In genomic region chr2:203042178-203042577, GRCh38 we compare ENCODE assay signal across 24 cellular contexts.
"Had no signal": no experiment of that assay in that cellular context is flagged by ENCODE, and none has a peak within 500 bp of the region (broad histone marks: within the 10 kb centered on the region; RNA-seq: fewer than 3 reads in every experiment).

No MANE protein-coding gene starts in this region.

- H3K27me3 Mint-ChIP-seq: naive thymus-derived CD4-positive, alpha-beta T cell; natural killer cell treated with Interleukin-12 subunit alpha and Interleukin-12 subunit beta and Interleukin-15 and Interleukin-18, amount 100 ng/mL, for 72 hours; progenitor cell of endocrine pancreas; stimulated activated memory B cell treated with anti-CD40 and anti-IgM and Interleukin-4, amounts not matched to agents 10 μg/mL and 1 μg/mL and 100 μg/mL, for 72 hours; stimulated activated naive CD8-positive, alpha-beta T cell treated with anti-CD3 and anti-CD28 coated beads, Interleukin-15, amount 100 ng/mL, for 72 hours had no signal

- H3K36me3 ChIP-seq: ovary had no signal

- H3K4me1 Mint-ChIP-seq: naive thymus-derived CD4-positive, alpha-beta T cell; stimulated activated naive CD8-positive, alpha-beta T cell treated with anti-CD3 and anti-CD28 coated beads, Interleukin-15, amount 100 ng/mL, for 72 hours had no signal

- H3K4me1 ChIP-seq: left lung, lower lobe of right lung had no signal

- H3K9me3 Mint-ChIP-seq: naive thymus-derived CD4-positive, alpha-beta T cell; natural killer cell treated with Interleukin-12 subunit alpha and Interleukin-12 subunit beta and Interleukin-15 and Interleukin-18, amount 100 ng/mL, for 72 hours; stimulated activated memory B cell treated with anti-CD40 and anti-IgM and Interleukin-4, amounts not matched to agents 10 μg/mL and 1 μg/mL and 100 μg/mL, for 72 hours; stimulated activated naive CD8-positive, alpha-beta T cell treated with anti-CD3 and anti-CD28 coated beads, Interleukin-15, amount 100 ng/mL, for 72 hours had no signal

- H3K4me3 ChIP-seq: left lung, lower lobe of right lung, ovary, right atrium auricular region, right lobe of liver, smooth muscle cell, tibial nerve, upper lobe of left lung had no signal

- H3K4me2 ChIP-seq: smooth muscle cell had no signal

- H3K27me3 ChIP-seq: left lung, ovary, right atrium auricular region, right lobe of liver, tibial nerve, upper lobe of left lung had no signal

- ATAC-seq: left lung; lower lobe of right lung; naive thymus-derived CD4-positive, alpha-beta T cell; natural killer cell treated with Interleukin-12 subunit alpha and Interleukin-12 subunit beta and Interleukin-15 and Interleukin-18, amount 100 ng/mL, for 72 hours; right lobe of liver; stimulated activated memory B cell treated with anti-CD40 and anti-IgM and Interleukin-4, amounts not matched to agents 10 μg/mL and 1 μg/mL and 100 μg/mL, for 72 hours; stimulated activated naive CD8-positive, alpha-beta T cell treated with anti-CD3 and anti-CD28 coated beads, Interleukin-15, amount 100 ng/mL, for 72 hours had no signal

- DNase-seq: head of caudate nucleus; hypothalamus; islet precursor cell; left lung; lower lobe of right lung; mammary epithelial cell; mesenchymal stem cell; naive thymus-derived CD4-positive, alpha-beta T cell; ovary; right lobe of liver; stimulated activated CD4-positive, alpha-beta T cell treated with anti-CD3 and anti-CD28 coated beads, Interleukin-1b, Interleukin-23, amount 100 ng/mL, for 48 hours; stimulated activated CD4-positive, alpha-beta T cell treated with anti-CD3 and anti-CD28 coated beads, Interleukin-2, amount 100 ng/mL, for 48 hours; stimulated activated CD4-positive, alpha-beta T cell treated with anti-CD3 and anti-CD28 coated beads, Interleukin-4, amount 100 ng/mL, for 4 hours; stimulated activated CD8-positive, alpha-beta memory T cell treated with anti-CD3 and anti-CD28 coated beads, Interleukin-4, amount 100 ng/mL, for 48 hours; stimulated activated naive CD4-positive, alpha-beta T cell treated with Interleukin-2 at 50 U/mL for 16 hours; stimulated activated naive CD8-positive, alpha-beta T cell treated with anti-CD3 and anti-CD28 coated beads, Interleukin-15, amount 100 ng/mL, for 72 hours; substantia nigra; upper lobe of left lung had no signal

- H3K4me3 Mint-ChIP-seq: naive thymus-derived CD4-positive, alpha-beta T cell; natural killer cell treated with Interleukin-12 subunit alpha and Interleukin-12 subunit beta and Interleukin-15 and Interleukin-18, amount 100 ng/mL, for 72 hours; stimulated activated memory B cell treated with anti-CD40 and anti-IgM and Interleukin-4, amounts not matched to agents 10 μg/mL and 1 μg/mL and 100 μg/mL, for 72 hours; stimulated activated naive CD8-positive, alpha-beta T cell treated with anti-CD3 and anti-CD28 coated beads, Interleukin-15, amount 100 ng/mL, for 72 hours had no signal

- H3K9me3 ChIP-seq: left lung, lower lobe of right lung, ovary, right atrium auricular region, right lobe of liver, tibial nerve, upper lobe of left lung had no signal

- H3K27ac Mint-ChIP-seq: natural killer cell treated with Interleukin-12 subunit alpha and Interleukin-12 subunit beta and Interleukin-15 and Interleukin-18, amount 100 ng/mL, for 72 hours; progenitor cell of endocrine pancreas; stimulated activated memory B cell treated with anti-CD40 and anti-IgM and Interleukin-4, amounts not matched to agents 10 μg/mL and 1 μg/mL and 100 μg/mL, for 72 hours had no signal

- H3K27ac ChIP-seq: left lung, lower lobe of right lung, ovary, right atrium auricular region, right lobe of liver, tibial nerve, upper lobe of left lung had no signal
